ENCODE assay signal across 11 cellular contexts in genomic region chr12:122866950-122867607, GRCh38. TPM values are rescaled to one million over a fixed set of nuclear protein-coding genes. Genes with fewer than 3 reads are reported as not detected.
DNase-seq lines count a peak whose midpoint lies in the region; ATAC-seq and TF ChIP-seq lines count a peak whose summit lies in the region.
"Had no signal": no experiment of that assay in that cellular context is flagged by ENCODE, and none has a peak within 500 bp of the region (broad histone marks: within the 10 kb centered on the region; RNA-seq: fewer than 3 reads in every experiment).

No MANE protein-coding gene starts in this region.

- ATAC-seq in T-helper 17 cell: no peak
- no peak for ATAC-seq in foreskin keratinocyte
- no peak for ATAC-seq in naive B cell (ENCODE audit: low read depth in 2 of 2)
- ATAC-seq in HG03520 (IDR thresholded peaks at IDR 0.05; ENCODE audit: unreplicated experiment): no peak

- peak overlapping the region; percentile 66 for H3K4me3 Mint-ChIP-seq in T-helper 17 cell
- H3K4me3 Mint-ChIP-seq in naive B cell: peak overlapping the region in 4 of 8 donors; percentile 15 to 76 (median 64)

- no peak overlapping the region for H3K4me3 ChIP-seq in thyroid gland (replicated peaks in 1 of 3)

- H3K36me3 Mint-ChIP-seq in T-helper 17 cell (ENCODE audit: low read depth) (peaks cover 6% of the 10 kb centered on the region), naive B cell (peaks cover 0 to 9% of the 10 kb centered on the region in 2 donors)

- H3K9me3 Mint-ChIP-seq in naive B cell: no peaks in the 10 kb centered on the region

- no peaks in the 10 kb centered on the region for H3K27me3 Mint-ChIP-seq in T-helper 17 cell
- H3K27me3 Mint-ChIP-seq in naive B cell: no peaks in the 10 kb centered on the region

- peaks cover 15% of the 10 kb centered on the region for H3K4me1 Mint-ChIP-seq in T-helper 17 cell
- H3K4me1 Mint-ChIP-seq in naive B cell: peaks cover 43 to 83% (median 78%) of the 10 kb centered on the region in 3 donors

- peak overlapping the region; percentile 71 for H3K27ac ChIP-seq in foreskin keratinocyte
- peak overlapping the region in 2 of 3 donors; percentile 7 to 23 for H3K27ac ChIP-seq in thyroid gland

- DNase-seq in T-helper 17 cell (no peak), foreskin keratinocyte (no peak), naive B cell (no peak), thyroid gland (peak in 1 of 2 donors; percentile 2), NCI-H1092 (lab: John Stamatoyannopoulos, UW) (no peak), GOT3 (lab: John Stamatoyannopoulos, UW) (no peak)
- DNase-seq: activated T-cell treated with anti-CD3 and anti-CD28 coated beads for 4 hours; NCI-H1417 treated with DMSO at 0.1 percent for 48 hours; stimulated activated naive CD4-positive, alpha-beta T cell treated with Interleukin-2 at 50 U/mL for 16 hours had no signal

- TF ChIP-seq POLR2A in thyroid gland (IDR thresholded peaks at IDR 0.05): no peak

- H3K27ac Mint-ChIP-seq in T-helper 17 cell: peak overlapping the region; percentile 81
- H3K27ac Mint-ChIP-seq in naive B cell: peak overlapping the region in 5 of 6 donors; percentile 76 to 95 (median 91)

- intact Hi-C loops in thyroid gland (cut with DNase I): no loop called here

- H3K9me3 ChIP-seq in T-helper 17 cell (ENCODE audit: control insufficient read depth, low read length, poor library complexity, severe bottlenecking) (no peaks in the 10 kb centered on the region), thyroid gland (no peaks in the 10 kb centered on the region)
- H3K9me3 ChIP-seq: Caco-2 had no signal

- no peaks in the 10 kb centered on the region for H3K27me3 ChIP-seq in foreskin keratinocyte
- no peaks in the 10 kb centered on the region for H3K27me3 ChIP-seq in thyroid gland

- WGBS in thyroid gland, 2 donors: 91 to 94% methylated on average over 31 to 36 of the region's 36 CpGs

- peaks cover 28 to 45% of the 10 kb centered on the region in 2 donors for H3K36me3 ChIP-seq in thyroid gland

- no peak for TF ChIP-seq CTCF in foreskin keratinocyte (conservative IDR thresholded peaks at IDR 0.05)
- no peak for TF ChIP-seq CTCF in thyroid gland (IDR thresholded peaks at IDR 0.05)

- peaks cover 29% of the 10 kb centered on the region for H3K4me1 ChIP-seq in foreskin keratinocyte
- peaks cover 36 to 43% of the 10 kb centered on the region in 2 donors for H3K4me1 ChIP-seq in thyroid gland

RNA-seq across cellular contexts. Expression of gene VPS37B, which starts 28.8 kb away (rescaled TPM):
- total RNA-seq in T-helper 17 cell (10 to 100 TPM; 82.2 to 90.5 TPM), foreskin keratinocyte (49.3 and 59.0 TPM in 2 replicates), thyroid gland (10 to 100 TPM; 35.6 to 66.1 (median 63.5) TPM)
- polyA plus RNA-seq in foreskin keratinocyte (47.0 and 56.0 TPM in 2 replicates), naive B cell (ENCODE audit: low read depth in 6 of 6) (10 to 100 TPM; 43.4 to 60.9 (median 52.2) TPM)

RNA-seq across cellular contexts. Expression of gene HIP1R, which starts 31.8 kb away (rescaled TPM):
- total RNA-seq in T-helper 17 cell (10 to 100 TPM; 61.5 to 67.4 TPM), foreskin keratinocyte (35.0 and 35.9 TPM in 2 replicates), thyroid gland (10 to 100 TPM; 50.2 to 92.7 (median 56.2) TPM)
- polyA plus RNA-seq in foreskin keratinocyte (19.7 and 20.6 TPM in 2 replicates), naive B cell (ENCODE audit: low read depth in 6 of 6) (10 to 100 TPM; 33.8 to 91.3 (median 38.4) TPM)
